21 cellular contexts compared by ENCODE assay signal in the genomic region with DNA sequence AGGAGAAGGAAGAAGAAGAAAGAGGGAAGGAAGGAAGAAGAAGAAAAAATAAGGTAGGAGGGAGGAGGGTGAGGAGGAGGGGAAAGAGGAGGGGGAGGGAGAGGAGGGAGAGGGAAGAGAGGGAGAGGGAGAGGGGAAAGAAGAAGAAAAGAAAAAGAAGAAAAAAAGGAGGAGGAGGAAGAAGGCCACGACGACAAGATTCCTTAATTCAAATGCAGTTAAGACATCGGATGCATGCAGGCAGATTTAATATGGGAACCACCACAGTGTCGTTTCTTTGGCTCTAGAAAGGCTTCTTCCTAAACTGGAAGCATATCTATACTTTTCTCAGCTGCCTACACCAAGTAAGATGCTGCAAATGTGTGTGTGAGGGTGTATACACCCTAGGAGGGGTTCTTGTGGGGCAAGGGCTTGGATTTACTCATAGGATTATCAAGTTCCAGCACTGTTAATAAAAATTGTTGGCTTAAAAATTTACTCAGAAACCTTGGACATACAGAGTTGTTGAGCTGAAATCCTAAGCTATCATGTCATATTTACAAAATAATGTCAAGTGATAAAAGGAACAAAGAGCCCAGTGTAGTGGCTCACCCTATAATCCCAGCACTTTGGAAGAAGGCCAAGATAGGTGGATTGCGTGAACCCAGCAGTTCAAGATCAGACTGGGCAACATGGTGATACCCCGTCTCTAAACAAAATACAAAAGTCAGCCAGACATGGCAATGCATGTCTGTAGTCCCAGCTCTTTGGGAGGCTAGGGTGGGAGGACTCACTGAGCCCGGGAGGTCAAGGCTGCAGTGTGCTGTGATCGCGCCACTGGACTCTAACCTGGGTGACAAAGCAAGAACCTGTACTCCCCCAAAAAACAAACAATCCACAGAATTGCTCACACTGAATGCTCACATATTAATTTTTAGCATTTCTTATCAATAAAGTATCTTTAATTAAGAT.
DNase-seq lines count a peak whose midpoint lies in the region; TF ChIP-seq lines count a peak whose summit lies in the region.
"Had no signal": no experiment of that assay in that cellular context is flagged by ENCODE, and none has a peak within 500 bp of the region (broad histone marks: within the 10 kb centered on the region; RNA-seq: fewer than 3 reads in every experiment).

No MANE protein-coding gene starts in this region.

- intact Hi-C loops in adrenal gland (cut with DNase I): no loop called here

- DNase-seq in DMS53 treated with DMSO at 0.1 percent for 48 hours (lab: John Stamatoyannopoulos, UW; ENCODE audit: unreplicated experiment) (peak; percentile 6), NCI-H1105 treated with DMSO at 0.1 percent for 48 hours (lab: John Stamatoyannopoulos, UW) (peak; percentile 27), amniotic epithelial cell (ENCODE audit: low read depth) (peak; percentile 28), Ammon's horn (ENCODE audit: low spot score) (no peak), T-helper 1 cell (no peak), iPS-NIHi7 (ENCODE audit: extremely low spot score) (no peak), adrenal gland (no peak)
- DNase-seq: activated B cell treated with CpG ODN at 0.5 μM for 24 hours; activated CD8-positive, alpha-beta T cell treated with anti-CD3 and anti-CD28 coated beads, Interleukin-2, amount 10 ng/mL, durations not matched to agents 7 days and 5 days; activated naive CD8-positive, alpha-beta T cell treated with anti-CD3 and anti-CD28 coated beads, Interleukin-2, amount 50 U/mL, for 24 hours; Caco-2; esophagus squamous epithelium; glutamatergic neuron; lower lobe of right lung; NCI-H1436 treated with DMSO at 0.1 percent for 48 hours; NCI-H446 treated with DMSO at 0.1 percent for 48 hours; SHP77 treated with DMSO at 0.1 percent for 48 hours; stimulated activated CD4-positive, alpha-beta T cell treated with anti-CD3 and anti-CD28 coated beads, Interleukin-1b, Interleukin-23, amount 100 ng/mL, for 48 hours; stomach had no signal

- 64 to 78% (median 73%) methylated on average over 9 of the region's 9 CpGs for WGBS in adrenal gland, 4 donors

- no peak overlapping the region for H3K4me3 ChIP-seq in mucosa of rectum (ENCODE audit: low read length in 2 of 2)
- H3K4me3 ChIP-seq in adrenal gland: no peak overlapping the region
- H3K4me3 ChIP-seq: esophagus squamous epithelium, lower lobe of right lung, stomach had no signal

- H3K27ac ChIP-seq in mucosa of rectum (ENCODE audit: low read depth in 2 of 2, low read length in 2 of 2) (peak overlapping the region; percentile 18 to 29), adrenal gland (no peak overlapping the region)
- H3K27ac ChIP-seq: esophagus squamous epithelium, lower lobe of right lung, parathyroid adenoma, stomach had no signal

- no peaks in the 10 kb centered on the region for H3K4me1 ChIP-seq in mucosa of rectum (ENCODE audit: control insufficient read depth in 2 of 2, insufficient read depth in 2 of 2, low read length in 2 of 2)
- peaks cover 0 to 9% of the 10 kb centered on the region in 2 donors for H3K4me1 ChIP-seq in adrenal gland (replicated peaks in 1 of 2)
- H3K4me1 ChIP-seq: lower lobe of right lung had no signal

- peaks cover 29 to 45% of the 10 kb centered on the region in 2 donors for H3K36me3 ChIP-seq in mucosa of rectum (ENCODE audit: control insufficient read depth in 2 of 2, insufficient read depth in 2 of 2, low read length in 2 of 2)
- peaks cover 0 to 47% of the 10 kb centered on the region in 2 donors for H3K36me3 ChIP-seq in adrenal gland (replicated peaks in 1 of 2)

- no peak for TF ChIP-seq CTCF in adrenal gland (IDR thresholded peaks at IDR 0.05)

- H3K9me3 ChIP-seq in mucosa of rectum (ENCODE audit: control insufficient read depth in 2 of 2, low read length in 2 of 2): no peaks in the 10 kb centered on the region
- no peaks in the 10 kb centered on the region for H3K9me3 ChIP-seq in adrenal gland (replicated peaks in 1 of 3)
- H3K9me3 ChIP-seq: Caco-2, esophagus squamous epithelium, lower lobe of right lung, stomach had no signal

- no peak for TF ChIP-seq POLR2A in adrenal gland (IDR thresholded peaks at IDR 0.05)

- no peak overlapping the region for H3K9ac ChIP-seq in mucosa of rectum (ENCODE audit: low read depth in 1 of 2, low read length in 2 of 2)
- H3K9ac ChIP-seq: parathyroid adenoma had no signal

- H3K27me3 ChIP-seq in mucosa of rectum (ENCODE audit: control insufficient read depth in 2 of 2, insufficient read depth in 2 of 2, low read length in 2 of 2) (no peaks in the 10 kb centered on the region), adrenal gland (no peaks in the 10 kb centered on the region)
- H3K27me3 ChIP-seq: esophagus squamous epithelium, stomach had no signal

Comparison
In these comparisons a context has a peak if more than half of its experiments do, and no peak if none do; other contexts are left out.
1. DNase-seq: peak in DMS53 treated with DMSO at 0.1 percent for 48 hours (single experiment), NCI-H1105 treated with DMSO at 0.1 percent for 48 hours (single experiment) and amniotic epithelial cell (single experiment); none in Ammon's horn (single experiment), T-helper 1 cell (0 of 5), iPS-NIHi7 (single experiment) and adrenal gland (0 of 7).
2. H3K27ac ChIP-seq: peak in mucosa of rectum (2 of 2); none in adrenal gland (0 of 5).